ENCODE assay signal across 19 cellular contexts in genomic region chr10:89503633-89504345, GRCh38. TPM values are rescaled to one million over a fixed set of nuclear protein-coding genes. Genes with fewer than 3 reads are reported as not detected.
DNase-seq lines count a peak whose midpoint lies in the region; ATAC-seq and TF ChIP-seq lines count a peak whose summit lies in the region.
"Had no signal": no experiment of that assay in that cellular context is flagged by ENCODE, and none has a peak within 500 bp of the region (broad histone marks: within the 10 kb centered on the region; RNA-seq: fewer than 3 reads in every experiment).

No MANE protein-coding gene starts in this region.

- no peaks in the 10 kb centered on the region for H3K4me1 ChIP-seq in CD4-positive, alpha-beta memory T cell (ENCODE audit: insufficient read depth, low read length)
- H3K4me1 ChIP-seq: spleen had no signal

- peak; percentile 23 for DNase-seq in activated naive CD8-positive, alpha-beta T cell treated with anti-CD3 and anti-CD28 coated beads for 36 hours
- DNase-seq in activated naive CD8-positive, alpha-beta T cell treated with anti-CD3 and anti-CD28 coated beads, Interleukin-2, amount 50 U/mL, for 24 hours = no peak
- DNase-seq in RWPE1 (ENCODE audit: low spot score) = no peak
- peak; percentile 85 for DNase-seq in choroid plexus epithelial cell (ENCODE audit: low read depth)
- DNase-seq in stimulated activated naive CD8-positive, alpha-beta T cell treated with anti-CD3 and anti-CD28 coated beads, Interleukin-15, amount 100 ng/mL, for 72 hours = no peak
- DNase-seq in stimulated activated naive CD4-positive, alpha-beta T cell treated with Interleukin-2 at 50 U/mL for 16 hours (lab: John Stamatoyannopoulos, UW) = no peak
- DNase-seq in CD4-positive, alpha-beta memory T cell = no peak
- DNase-seq: activated T-cell treated with anti-CD3 and anti-CD28 coated beads, Interleukin-2, amount 50 U/mL, for 72 hours; aorta; dermis blood vessel endothelial cell; H9; NCI-H1092 treated with DMSO at 0.1 percent for 48 hours; NCI-H82; ovary; spleen; stimulated activated naive CD4-positive, alpha-beta T cell had no signal

- no peak for ATAC-seq in activated naive CD8-positive, alpha-beta T cell treated with anti-CD3 and anti-CD28 coated beads, Interleukin-2, amount 50 U/mL, for 24 hours
- no peak for ATAC-seq in stimulated activated naive CD8-positive, alpha-beta T cell treated with anti-CD3 and anti-CD28 coated beads, Interleukin-15, amount 100 ng/mL, for 72 hours
- no peak for ATAC-seq in HG03442 (IDR thresholded peaks at IDR 0.05; ENCODE audit: unreplicated experiment)
- ATAC-seq: activated CD4-positive, CD25-positive, alpha-beta regulatory T cell treated with anti-CD3 and anti-CD28 coated beads, Interleukin-2, amount 50 U/mL, for 24 hours; activated T-cell treated with anti-CD3 and anti-CD28 coated beads, Interleukin-2, amount 50 U/mL, for 72 hours had no signal

- no peaks in the 10 kb centered on the region for H3K36me3 Mint-ChIP-seq in activated naive CD8-positive, alpha-beta T cell treated with anti-CD3 and anti-CD28 coated beads for 36 hours
- no peaks in the 10 kb centered on the region for H3K36me3 Mint-ChIP-seq in activated naive CD8-positive, alpha-beta T cell treated with anti-CD3 and anti-CD28 coated beads, Interleukin-2, amount 50 U/mL, for 24 hours (ENCODE audit: low read depth)
- no peaks in the 10 kb centered on the region for H3K36me3 Mint-ChIP-seq in CD4-positive, alpha-beta memory T cell

- no peaks in the 10 kb centered on the region for H3K27me3 ChIP-seq in CD4-positive, alpha-beta memory T cell (ENCODE audit: insufficient read depth, low read length)
- H3K27me3 ChIP-seq: ovary had no signal

- H3K27me3 Mint-ChIP-seq in activated naive CD8-positive, alpha-beta T cell treated with anti-CD3 and anti-CD28 coated beads for 36 hours = peaks cover 3% of the 10 kb centered on the region
- peaks cover 2% of the 10 kb centered on the region for H3K27me3 Mint-ChIP-seq in activated naive CD8-positive, alpha-beta T cell treated with anti-CD3 and anti-CD28 coated beads, Interleukin-2, amount 50 U/mL, for 24 hours
- H3K27me3 Mint-ChIP-seq in stimulated activated naive CD8-positive, alpha-beta T cell treated with anti-CD3 and anti-CD28 coated beads, Interleukin-15, amount 100 ng/mL, for 72 hours = peaks cover 21% of the 10 kb centered on the region
- peaks cover 1 to 4% of the 10 kb centered on the region in 2 donors for H3K27me3 Mint-ChIP-seq in CD4-positive, alpha-beta memory T cell

- H3K9me3 Mint-ChIP-seq in activated naive CD8-positive, alpha-beta T cell treated with anti-CD3 and anti-CD28 coated beads for 36 hours = no peaks in the 10 kb centered on the region
- no peaks in the 10 kb centered on the region for H3K9me3 Mint-ChIP-seq in activated naive CD8-positive, alpha-beta T cell treated with anti-CD3 and anti-CD28 coated beads, Interleukin-2, amount 50 U/mL, for 24 hours
- H3K9me3 Mint-ChIP-seq in stimulated activated naive CD8-positive, alpha-beta T cell treated with anti-CD3 and anti-CD28 coated beads, Interleukin-15, amount 100 ng/mL, for 72 hours = no peaks in the 10 kb centered on the region
- no peaks in the 10 kb centered on the region for H3K9me3 Mint-ChIP-seq in CD4-positive, alpha-beta memory T cell
- H3K9me3 Mint-ChIP-seq: activated T-cell treated with anti-CD3 and anti-CD28 coated beads, Interleukin-2, amount 50 U/mL, for 72 hours had no signal

- H3K4me3 ChIP-seq in choroid plexus epithelial cell (ENCODE audit: low read depth, low read length) = no peak overlapping the region
- no peak overlapping the region for H3K4me3 ChIP-seq in CD4-positive, alpha-beta memory T cell (ENCODE audit: low read length in 2 of 2)
- H3K4me3 ChIP-seq: ovary, spleen had no signal

- no peaks in the 10 kb centered on the region for H3K36me3 ChIP-seq in CD4-positive, alpha-beta memory T cell (ENCODE audit: insufficient read depth, low read length)
- H3K36me3 ChIP-seq: ovary, spleen had no signal

- CTCF ChIA-PET in RWPE1 (lab: Yijun Ruan, JAX) = interaction anchor here (0.6 kb wide), 1 partner anchor 1411 kb away, joined by 3 read pairs; no protein-coding TSS in a partner anchor
- CTCF ChIA-PET in CD4-positive, alpha-beta memory T cell (lab: Charles Lee; ENCODE audit: partially characterized antibody) = interaction anchor here (0.6 kb wide), 1 partner anchor 57 kb away, joined by 3 read pairs; no protein-coding TSS in a partner anchor

- TF ChIP-seq CTCF in RWPE1 (conservative IDR thresholded peaks at IDR 0.05; ENCODE audit: low read depth) (no peak), choroid plexus epithelial cell (conservative IDR thresholded peaks at IDR 0.05; ENCODE audit: low read depth, low read length) (no peak)

- POLR2A ChIA-PET in RWPE1 (lab: Yijun Ruan, JAX; ENCODE audit: low non-redundant PET) = no interaction called here
- POLR2A ChIA-PET in CD4-positive, alpha-beta memory T cell (lab: Charles Lee; ENCODE audit: partially characterized antibody) = no interaction called here

- H3K27ac Mint-ChIP-seq in activated naive CD8-positive, alpha-beta T cell treated with anti-CD3 and anti-CD28 coated beads for 36 hours = peak overlapping the region; percentile 62
- H3K27ac Mint-ChIP-seq in activated naive CD8-positive, alpha-beta T cell treated with anti-CD3 and anti-CD28 coated beads, Interleukin-2, amount 50 U/mL, for 24 hours = no peak overlapping the region
- H3K27ac Mint-ChIP-seq in stimulated activated naive CD8-positive, alpha-beta T cell treated with anti-CD3 and anti-CD28 coated beads, Interleukin-15, amount 100 ng/mL, for 72 hours = peak overlapping the region; percentile 29 to 49
- no peak overlapping the region for H3K27ac Mint-ChIP-seq in CD4-positive, alpha-beta memory T cell
- H3K27ac Mint-ChIP-seq: activated T-cell treated with anti-CD3 and anti-CD28 coated beads, Interleukin-2, amount 50 U/mL, for 72 hours had no signal

- peak overlapping the region; percentile 22 for H3K4me3 Mint-ChIP-seq in activated naive CD8-positive, alpha-beta T cell treated with anti-CD3 and anti-CD28 coated beads for 36 hours
- no peak overlapping the region for H3K4me3 Mint-ChIP-seq in activated naive CD8-positive, alpha-beta T cell treated with anti-CD3 and anti-CD28 coated beads, Interleukin-2, amount 50 U/mL, for 24 hours
- peak overlapping the region in 1 of 2 donors; percentile 11 for H3K4me3 Mint-ChIP-seq in stimulated activated naive CD8-positive, alpha-beta T cell treated with anti-CD3 and anti-CD28 coated beads, Interleukin-15, amount 100 ng/mL, for 72 hours
- H3K4me3 Mint-ChIP-seq in CD4-positive, alpha-beta memory T cell = no peak overlapping the region
- H3K4me3 Mint-ChIP-seq: activated T-cell treated with anti-CD3 and anti-CD28 coated beads, Interleukin-2, amount 50 U/mL, for 72 hours; H9 had no signal

- peaks cover 16% of the 10 kb centered on the region for H3K4me1 Mint-ChIP-seq in activated naive CD8-positive, alpha-beta T cell treated with anti-CD3 and anti-CD28 coated beads for 36 hours
- peaks cover 11% of the 10 kb centered on the region for H3K4me1 Mint-ChIP-seq in activated naive CD8-positive, alpha-beta T cell treated with anti-CD3 and anti-CD28 coated beads, Interleukin-2, amount 50 U/mL, for 24 hours
- H3K4me1 Mint-ChIP-seq in stimulated activated naive CD8-positive, alpha-beta T cell treated with anti-CD3 and anti-CD28 coated beads, Interleukin-15, amount 100 ng/mL, for 72 hours = peaks cover 12% of the 10 kb centered on the region
- H3K4me1 Mint-ChIP-seq in CD4-positive, alpha-beta memory T cell = peaks cover 0 to 9% (median 2%) of the 10 kb centered on the region in 4 donors

- intact Hi-C loops in CD4-positive, alpha-beta memory T cell (cut with micrococcal nuclease) = no loop called here

- H3K9me3 ChIP-seq in CD4-positive, alpha-beta memory T cell (ENCODE audit: control insufficient read depth in 1 of 2, low read length in 2 of 2) = no peaks in the 10 kb centered on the region
- H3K9me3 ChIP-seq: ovary, spleen had no signal

- H3K27ac ChIP-seq in RWPE1 = peak overlapping the region; percentile 81
- H3K27ac ChIP-seq in CD4-positive, alpha-beta memory T cell (ENCODE audit: low read depth, low read length) = no peak overlapping the region
- H3K27ac ChIP-seq: ovary, spleen had no signal

RNA-seq across cellular contexts. Expression of gene SLC16A12, which starts 31.6 kb away (rescaled TPM):
- not detected for total RNA-seq in activated naive CD8-positive, alpha-beta T cell treated with anti-CD3 and anti-CD28 coated beads for 36 hours
- total RNA-seq in CD4-positive, alpha-beta memory T cell = not detected
- polyA plus RNA-seq in CD4-positive, alpha-beta memory T cell = not detected
- total RNA-seq: activated T-cell treated with anti-CD3 and anti-CD28 coated beads, Interleukin-2, amount 50 U/mL, for 72 hours; mononuclear cell had no signal

Comparison
In these comparisons a context has a peak if more than half of its experiments do, and no peak if none do; other contexts are left out.
1. DNase-seq: peak in activated naive CD8-positive, alpha-beta T cell treated with anti-CD3 and anti-CD28 coated beads for 36 hours (single experiment) and choroid plexus epithelial cell (single experiment); none in activated naive CD8-positive, alpha-beta T cell treated with anti-CD3 and anti-CD28 coated beads, Interleukin-2, amount 50 U/mL, for 24 hours (single experiment), RWPE1 (single experiment), stimulated activated naive CD8-positive, alpha-beta T cell treated with anti-CD3 and anti-CD28 coated beads, Interleukin-15, amount 100 ng/mL, for 72 hours (0 of 2), stimulated activated naive CD4-positive, alpha-beta T cell treated with Interleukin-2 at 50 U/mL for 16 hours (single experiment) and CD4-positive, alpha-beta memory T cell (0 of 5).
2. H3K27ac Mint-ChIP-seq: peak in activated naive CD8-positive, alpha-beta T cell treated with anti-CD3 and anti-CD28 coated beads for 36 hours (single experiment) and stimulated activated naive CD8-positive, alpha-beta T cell treated with anti-CD3 and anti-CD28 coated beads, Interleukin-15, amount 100 ng/mL, for 72 hours (2 of 2); none in activated naive CD8-positive, alpha-beta T cell treated with anti-CD3 and anti-CD28 coated beads, Interleukin-2, amount 50 U/mL, for 24 hours (single experiment) and CD4-positive, alpha-beta memory T cell (0 of 7).